Comparison of ENCODE assay signal across 10 cellular contexts in the genomic region with DNA sequence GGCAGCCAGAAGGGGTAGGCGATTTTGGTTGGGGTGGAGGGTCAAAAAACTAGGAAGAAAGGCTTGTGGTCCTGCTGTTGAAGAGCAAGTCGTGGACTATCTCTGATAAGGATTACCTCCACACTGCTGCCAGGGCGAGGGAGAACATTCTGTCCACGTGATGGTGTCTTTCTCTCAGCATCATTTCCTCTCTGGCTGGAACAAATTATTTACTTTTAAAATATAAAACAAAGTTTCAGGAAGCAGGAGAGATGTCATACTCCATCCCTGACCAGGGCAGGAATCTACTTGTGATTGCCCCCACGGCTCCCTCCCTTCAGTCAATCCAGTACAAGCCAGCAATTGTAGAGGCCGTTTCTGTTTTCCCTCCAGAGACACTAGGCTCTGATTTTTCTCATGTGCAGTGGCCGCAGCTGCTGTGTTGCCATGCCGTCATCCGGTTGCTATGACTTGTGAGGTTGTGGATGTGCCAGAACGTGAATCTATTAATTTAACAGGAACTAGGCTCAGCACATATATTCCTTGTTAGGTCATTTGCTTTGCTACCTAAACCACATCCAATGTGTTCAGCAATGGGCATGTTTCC.
A peak's percentile ranks its signal among the peaks of the same experiment; 100 is the strongest.
DNase-seq lines count a peak whose midpoint lies in the region; ATAC-seq and TF ChIP-seq lines count a peak whose summit lies in the region.
"Had no signal": no experiment of that assay in that cellular context is flagged by ENCODE, and none has a peak within 500 bp of the region (broad histone marks: within the 10 kb centered on the region; RNA-seq: fewer than 3 reads in every experiment).

No MANE protein-coding gene starts in this region.

- H3K4me3 ChIP-seq in epithelial cell of esophagus (ENCODE audit: low read length) (no peak overlapping the region), muscle layer of colon (ENCODE audit: low read depth in 1 of 2, low read length in 2 of 2) (no peak overlapping the region), uterus (no peak overlapping the region)

- H3K9me3 ChIP-seq in muscle layer of colon (ENCODE audit: low read length) (no peaks in the 10 kb centered on the region), uterus (no peaks in the 10 kb centered on the region)

- H3K9me3 Mint-ChIP-seq in activated naive CD8-positive, alpha-beta T cell (ENCODE audit: low read depth), result no peaks in the 10 kb centered on the region
- H3K9me3 Mint-ChIP-seq in activated naive CD8-positive, alpha-beta T cell treated with anti-CD3 and anti-CD28 coated beads, Interleukin-2, amount 50 U/mL, for 24 hours, result no peaks in the 10 kb centered on the region

- H3K27me3 ChIP-seq in muscle layer of colon (ENCODE audit: control insufficient read depth in 1 of 2, insufficient read depth in 2 of 2, low read length in 2 of 2) (no peaks in the 10 kb centered on the region), uterus (no peaks in the 10 kb centered on the region)

- H3K27me3 Mint-ChIP-seq in activated naive CD8-positive, alpha-beta T cell, result no peaks in the 10 kb centered on the region
- no peaks in the 10 kb centered on the region for H3K27me3 Mint-ChIP-seq in activated naive CD8-positive, alpha-beta T cell treated with anti-CD3 and anti-CD28 coated beads, Interleukin-2, amount 50 U/mL, for 24 hours

- H3K9ac ChIP-seq in muscle layer of colon (ENCODE audit: low read length), result peak overlapping the region; percentile 72

- DNase-seq in activated naive CD8-positive, alpha-beta T cell treated with anti-CD3 and anti-CD28 coated beads, Interleukin-2, amount 50 U/mL, for 24 hours, result no peak
- DNase-seq in epithelial cell of esophagus (ENCODE audit: low read depth) (peak; percentile 93), uterus (peak; percentile 80 to 89), NCI-H82 (lab: John Stamatoyannopoulos, UW) (no peak)
- no peak for DNase-seq in activated CD4-positive, CD25-positive, alpha-beta regulatory T cell treated with anti-CD3 and anti-CD28 coated beads, Interleukin-2, amount 50 U/mL, for 72 hours
- DNase-seq: activated CD4-positive, alpha-beta T cell treated with anti-CD3 and anti-CD28 coated beads, Interleukin-2, amount 50 U/mL, for 1 hour; stimulated activated CD4-positive, alpha-beta T cell treated with anti-CD3 and anti-CD28 coated beads, Interleukin-12 subunit alpha, Interleukin-12 subunit beta, amount 100 ng/mL, for 4 hours had no signal

- peaks cover 33% of the 10 kb centered on the region for H3K4me1 Mint-ChIP-seq in activated naive CD8-positive, alpha-beta T cell (ENCODE audit: low read depth)
- peaks cover 35% of the 10 kb centered on the region for H3K4me1 Mint-ChIP-seq in activated naive CD8-positive, alpha-beta T cell treated with anti-CD3 and anti-CD28 coated beads, Interleukin-2, amount 50 U/mL, for 24 hours

- H3K27ac Mint-ChIP-seq in activated naive CD8-positive, alpha-beta T cell, result peak overlapping the region; percentile 46
- no peak overlapping the region for H3K27ac Mint-ChIP-seq in activated naive CD8-positive, alpha-beta T cell treated with anti-CD3 and anti-CD28 coated beads, Interleukin-2, amount 50 U/mL, for 24 hours

- TF ChIP-seq CTCF in epithelial cell of esophagus (IDR thresholded peaks at IDR 0.05; ENCODE audit: insufficient read depth, low read depth, low read length, missing control alignments) (no peak), uterus (IDR thresholded peaks at IDR 0.05) (no peak)

- H3K4me1 ChIP-seq in muscle layer of colon (ENCODE audit: insufficient read depth, low read length), result peaks cover 56% of the 10 kb centered on the region
- peaks cover 9 to 22% of the 10 kb centered on the region in 2 donors for H3K4me1 ChIP-seq in uterus

- H3K36me3 Mint-ChIP-seq in activated naive CD8-positive, alpha-beta T cell, result no peaks in the 10 kb centered on the region
- peaks cover 3% of the 10 kb centered on the region for H3K36me3 Mint-ChIP-seq in activated naive CD8-positive, alpha-beta T cell treated with anti-CD3 and anti-CD28 coated beads, Interleukin-2, amount 50 U/mL, for 24 hours (ENCODE audit: low read depth)

- TF ChIP-seq POLR2A in uterus (IDR thresholded peaks at IDR 0.05), result peak; percentile 56 to 75

- intact Hi-C loops in uterus (cut with DNase I; ENCODE audit: low total_unique reads), result loop anchor here (2.0 kb wide), 1 partner anchor 33 kb away; no protein-coding TSS in a partner anchor

- H3K36me3 ChIP-seq in muscle layer of colon (ENCODE audit: insufficient read depth, low read length) (no peaks in the 10 kb centered on the region), uterus (no peaks in the 10 kb centered on the region)

- no peak overlapping the region for H3K4me3 Mint-ChIP-seq in activated naive CD8-positive, alpha-beta T cell
- H3K4me3 Mint-ChIP-seq in activated naive CD8-positive, alpha-beta T cell treated with anti-CD3 and anti-CD28 coated beads, Interleukin-2, amount 50 U/mL, for 24 hours, result no peak overlapping the region

- no peak for ATAC-seq in activated naive CD8-positive, alpha-beta T cell treated with anti-CD3 and anti-CD28 coated beads, Interleukin-2, amount 50 U/mL, for 24 hours
- no peak for ATAC-seq in GM18909 (IDR thresholded peaks at IDR 0.05; ENCODE audit: poor library complexity, unreplicated experiment)

- H3K27ac ChIP-seq in muscle layer of colon (ENCODE audit: low read depth, low read length) (peak overlapping the region; percentile 88), uterus (peak overlapping the region; percentile 98 to 100)

Comparison
In these comparisons a context has a peak if more than half of its experiments do, and no peak if none do; other contexts are left out.
1. DNase-seq: peak in epithelial cell of esophagus (single experiment) and uterus (2 of 2); none in activated naive CD8-positive, alpha-beta T cell treated with anti-CD3 and anti-CD28 coated beads, Interleukin-2, amount 50 U/mL, for 24 hours (single experiment), activated CD4-positive, CD25-positive, alpha-beta regulatory T cell treated with anti-CD3 and anti-CD28 coated beads, Interleukin-2, amount 50 U/mL, for 72 hours (single experiment) and NCI-H82 (single experiment).